8 cellular contexts compared by ENCODE assay signal in the genomic region with DNA sequence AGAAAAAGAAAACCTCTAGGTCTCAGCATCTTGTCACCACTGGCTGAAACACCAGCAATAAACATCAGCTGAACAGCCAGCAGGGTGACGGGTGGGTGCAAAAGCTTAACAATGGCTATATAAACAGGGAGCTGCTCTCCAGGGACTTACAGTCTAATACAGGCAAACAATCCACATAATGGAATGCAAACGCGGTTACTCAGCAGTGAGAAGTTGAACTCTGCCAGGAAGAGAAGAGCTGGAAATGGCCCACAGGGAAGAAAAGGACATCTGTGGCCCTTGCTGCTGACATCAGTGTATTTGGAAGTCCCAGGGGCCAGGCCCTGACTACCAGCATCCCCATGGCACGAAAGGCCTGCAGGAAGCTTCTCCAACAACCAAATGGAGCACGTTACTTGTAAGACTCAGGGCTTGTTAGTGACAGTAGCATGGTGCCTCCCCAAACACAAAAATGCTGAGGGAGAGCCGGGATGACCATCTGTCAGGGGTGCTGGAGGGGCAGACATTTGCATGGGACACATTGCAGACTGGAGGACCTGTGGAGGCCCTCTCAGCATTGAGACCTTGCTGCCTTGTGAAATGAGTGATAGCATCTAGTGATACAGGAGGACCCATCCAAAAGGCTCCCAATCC. TPM values are rescaled to one million over a fixed set of nuclear protein-coding genes. Genes with fewer than 3 reads are reported as not detected.
DNase-seq lines count a peak whose midpoint lies in the region; ATAC-seq, FAIRE-seq and TF ChIP-seq lines count a peak whose summit lies in the region.

No MANE protein-coding gene starts in this region.

- H3K36me3 Mint-ChIP-seq in WTC11 = no peaks in the 10 kb centered on the region

- POLR2A ChIA-PET in HepG2 (lab: Yijun Ruan, JAX) = interaction anchor here (0.8 to 3.1 kb wide), 3 partner anchors 10 to 51 kb away, joined by 3 to 25 read pairs (median 12); no protein-coding TSS in a partner anchor
- POLR2A ChIA-PET in WTC11 (lab: Charles Lee) = interaction anchor here (0.6 kb wide), 1 partner anchor 14 kb away, joined by 3 read pairs; no protein-coding TSS in a partner anchor

- no peak for TF ChIP-seq EP300 in HepG2 (IDR thresholded peaks at IDR 0.05; ENCODE audit: low read depth in 2 of 2, low read length in 2 of 2)
- no peak for TF ChIP-seq EP300 in HepG2 (CRISPR knock-in tag; IDR thresholded peaks at IDR 0.05; ENCODE audit: borderline replicate concordance)
- no peak for TF ChIP-seq EP300 in stomach (IDR thresholded peaks at IDR 0.05)

- intact Hi-C loops in HepG2 (cut with micrococcal nuclease; ENCODE audit: unreplicated experiment) = loop anchor here (10.0 kb wide), 1 partner anchor 102 kb away; no protein-coding TSS in a partner anchor
- intact Hi-C loops in right lobe of liver (cut with DNase I) = no loop called here
- intact Hi-C loops in right cardiac atrium (cut with DNase I) = loop anchor here in 2 of 4 donors (5.0 to 10.0 kb wide), 5 partner anchors 35 to 110 kb away; no protein-coding TSS in a partner anchor
- intact Hi-C loops in stomach (cut with DNase I; ENCODE audit: low total_unique reads) = no loop called here

- no peak overlapping the region; the same call in 1 of the 2 replicates for H3K9ac ChIP-seq in HepG2 (ENCODE audit: insufficient read depth, low read depth, low read length)

- peaks cover 18% of the 10 kb centered on the region for H4K20me1 ChIP-seq in HepG2 (ENCODE audit: insufficient read depth, low read length)

- no peak overlapping the region for H2AFZ ChIP-seq in HepG2 (ENCODE audit: low read length)

- peak overlapping the region; percentile 95 for H3K4me2 ChIP-seq in HepG2 (ENCODE audit: low read depth, low read length)

- CTCF ChIA-PET in HepG2 (lab: Yijun Ruan, JAX; ENCODE audit: low intra/inter-chr PET ratio, low total read pairs) = no interaction called here
- CTCF ChIA-PET in WTC11 (lab: Charles Lee) = interaction anchor here (0.6 to 1.6 kb wide), 4 partner anchors 9 to 111 kb away, joined by 3 to 6 read pairs (median 4); no protein-coding TSS in a partner anchor

- ATAC-seq in HepG2 = peak; percentile 56
- no peak for ATAC-seq in right lobe of liver
- ATAC-seq in WTC11 = no peak
- ATAC-seq in right cardiac atrium = no peak
- ATAC-seq in GM19351 (IDR thresholded peaks at IDR 0.05; ENCODE audit: unreplicated experiment) = no peak

- H3K27ac Mint-ChIP-seq in WTC11 = peak overlapping the region; percentile 69

- H3K27me3 ChIP-seq in HepG2 (ENCODE audit: control insufficient read depth in 1 of 2, insufficient read depth in 2 of 2, low read length in 2 of 2) (peaks cover 0 to 13% of the 10 kb centered on the region in 2 experiments; a peak in 4 of 5 replicates), right lobe of liver (no peaks in the 10 kb centered on the region), right cardiac atrium (ENCODE audit: control insufficient read depth, insufficient read depth) (no peaks in the 10 kb centered on the region), stomach (no peaks in the 10 kb centered on the region)

- in situ Hi-C loops in HepG2 (cut with HindIII; ENCODE audit: extremely low pct_ligation_motif_present, low pct_unique_long_range_greater_than_20kb) = loop anchor here (5.0 kb wide), 1 partner anchor 50 kb away; no protein-coding TSS in a partner anchor

- H3K27ac ChIP-seq in HepG2 (ENCODE audit: extremely low read length, insufficient read depth, low read length) (peak overlapping the region; percentile 6), right lobe of liver (peak overlapping the region in 1 of 3 donors; percentile 44), right cardiac atrium (ENCODE audit: low read length) (peak overlapping the region; percentile 96), stomach (peak overlapping the region; percentile 22 to 92 (median 90))

- no peak for TF ChIP-seq RAD21 in HepG2 (CRISPR knock-in tag; IDR thresholded peaks at IDR 0.05)

- H3K9me3 ChIP-seq in HepG2 (ENCODE audit: low read length) (no peaks in the 10 kb centered on the region), right lobe of liver (no peaks in the 10 kb centered on the region), right cardiac atrium (ENCODE audit: control insufficient read depth, low read length) (no peaks in the 10 kb centered on the region), stomach (no peaks in the 10 kb centered on the region)

- peaks cover 33% of the 10 kb centered on the region for H3K27me3 Mint-ChIP-seq in WTC11 (ENCODE audit: low read depth)

- H3K36me3 ChIP-seq in HepG2 (replicated peaks in 1 of 2; ENCODE audit: control insufficient read depth in 1 of 2, insufficient read depth in 2 of 2, low read length in 2 of 2) (peaks cover 8 to 39% of the 10 kb centered on the region in 2 experiments; a peak in 4 of 5 replicates), right lobe of liver (no peaks in the 10 kb centered on the region), stomach (no peaks in the 10 kb centered on the region)

- H3K4me3 ChIP-seq in HepG2 (replicated peaks in 1 of 3; ENCODE audit: insufficient read depth in 1 of 3, low read depth in 2 of 3, low read length in 3 of 3) = no peak overlapping the region; a peak in 1 of 6 replicates
- no peak overlapping the region for H3K4me3 ChIP-seq in right lobe of liver
- peak overlapping the region; percentile 99 for H3K4me3 ChIP-seq in right cardiac atrium (ENCODE audit: low read length)
- H3K4me3 ChIP-seq in stomach = peak overlapping the region in 3 of 4 donors; percentile 71 to 90 (median 82)

- peak overlapping the region; percentile 47 for H3K4me3 Mint-ChIP-seq in WTC11

- TF ChIP-seq CTCF in HepG2 (CRISPR knock-in tag; IDR thresholded peaks at IDR 0.05) (no peak), right lobe of liver (IDR thresholded peaks at IDR 0.05) (no peak), WTC11 (IDR thresholded peaks at IDR 0.05) (no peak), stomach (IDR thresholded peaks at IDR 0.05) (no peak)

- TF ChIP-seq POLR2A in HepG2 (IDR thresholded peaks at IDR 0.05; ENCODE audit: insufficient read depth in 1 of 2, low read depth in 2 of 2, low read length in 2 of 2) = peak in 1 of 2 experiments; percentile 10; a peak in 1 of 4 replicates
- TF ChIP-seq POLR2A in right lobe of liver (IDR thresholded peaks at IDR 0.05) = no peak
- no peak for TF ChIP-seq POLR2A in stomach (IDR thresholded peaks at IDR 0.05)

- peaks cover 52% of the 10 kb centered on the region for H3K4me1 Mint-ChIP-seq in WTC11

- H3K9me3 Mint-ChIP-seq in WTC11 = no peaks in the 10 kb centered on the region

- WGBS in HepG2 (ENCODE audit: low lambda C conversion rate) = 50% methylated on average over 6 of the region's 6 CpGs
- 36% methylated on average over 4 of the region's 6 CpGs for WGBS in right lobe of liver (ENCODE audit: insufficient coverage, low coverage, low lambda C conversion rate, missing lambda C conversion rate)
- 12% methylated on average over 6 of the region's 6 CpGs for WGBS in right cardiac atrium
- 23 to 45% (median 43%) methylated on average over 6 of the region's 6 CpGs for WGBS in stomach, 5 donors

- no TSS peak for BruUV-seq in HepG2 (replicated peaks; lab: Mats Ljungman, UMichigan)

- H3K79me2 ChIP-seq in HepG2 (ENCODE audit: insufficient read depth, low read length) = peaks cover 33% of the 10 kb centered on the region

- peak; percentile 70 for FAIRE-seq in HepG2 (lab: Jason Lieb, UNC)

- peaks cover 45% of the 10 kb centered on the region for H3K4me1 ChIP-seq in HepG2 (ENCODE audit: insufficient read depth, low read length)
- peaks cover 0 to 16% (median 3%) of the 10 kb centered on the region in 4 donors for H3K4me1 ChIP-seq in right lobe of liver
- peaks cover 47% of the 10 kb centered on the region for H3K4me1 ChIP-seq in right cardiac atrium (ENCODE audit: control insufficient read depth, insufficient read depth, low read length)
- peaks cover 32 to 76% (median 55%) of the 10 kb centered on the region in 4 donors for H3K4me1 ChIP-seq in stomach

- peak; percentile 77 for DNase-seq in HepG2 (ENCODE audit: low spot score)
- DNase-seq in right lobe of liver = no peak
- no peak for DNase-seq in WTC11 (ENCODE audit: low spot score)
- no peak for DNase-seq in right cardiac atrium
- DNase-seq in stomach = no peak
- no peak for DNase-seq in NCI-H748 (lab: John Stamatoyannopoulos, UW; ENCODE audit: unreplicated experiment)
- DNase-seq in SHP77 (lab: John Stamatoyannopoulos, UW) = no peak

TF ChIP-seq in HepG2, 621 proteins besides CTCF, POLR2A, EP300 and RAD21 (continues in another document):
- TF ChIP-seq NCOA1 (CRISPR knock-in tag; IDR thresholded peaks at IDR 0.05) (no peak), ZFP62 (CRISPR knock-in tag; IDR thresholded peaks at IDR 0.05) (no peak)

TF ChIP-seq in WTC11, 78 proteins besides CTCF, POLR2A, EP300 and RAD21 (continues in another document):
- TF ChIP-seq GTF2I (CRISPR knock-in tag; conservative IDR thresholded peaks at IDR 0.05) (no peak), FOXK1 (CRISPR knock-in tag; IDR thresholded peaks at IDR 0.05) (no peak)

RNA-seq across cellular contexts. Expression of a gene that starts 3.0 kb away (rescaled TPM):
- total RNA-seq in HepG2 (2016; rRNA removed; fragmentation: Illumina TruSeq; extraction: Trizol) (9.7 and 10.7 TPM in 2 replicates), right lobe of liver (10 to 100 TPM in 3 of 6 experiments, 1 to 10 TPM in 3; 3.5 to 14.9 (median 10.8) TPM), WTC11 (2021) (7.9 to 14.6 TPM (median 8.7 TPM) in 3 replicates), right cardiac atrium (100 to 1,000 TPM; 130 to 193 (median 151) TPM), stomach (10 to 100 TPM; 11.3 to 56.9 (median 32.7) TPM)
- 1.1 TPM in 2 replicates for total RNA-seq in HepG2 (2016; cell fraction: cytosol; rRNA removed; fragmentation: Illumina TruSeq; extraction: Trizol; ENCODE audit: low read depth)
- 6.8 and 9.0 TPM in 2 replicates for total RNA-seq in HepG2 (2016; cell fraction: insoluble cytoplasmic fraction; rRNA removed; fragmentation: Illumina TruSeq; extraction: Trizol)
- total RNA-seq in HepG2 (2016; cell fraction: membrane; rRNA removed; fragmentation: Illumina TruSeq; extraction: Trizol) = 3.2 and 3.3 TPM in 2 replicates
- 17.3 and 19.4 TPM in 2 replicates for total RNA-seq in HepG2 (2016; cell fraction: nucleus; rRNA removed; fragmentation: Illumina TruSeq; extraction: Trizol)
- polyA plus RNA-seq in HepG2 (2011; rRNA removed) (11.6 and 18.2 TPM in 2 replicates), right cardiac atrium (42.3 TPM), stomach (1 to 10 TPM; 2.3 to 2.7 (median 2.4) TPM)
- polyA plus RNA-seq in HepG2 (2011; cell fraction: cytosol; rRNA removed) = 8.6 and 8.8 TPM in 2 replicates
- polyA plus RNA-seq in HepG2 (2011; cell fraction: nucleus; rRNA removed) = 17.9 and 23.5 TPM in 2 replicates
- polyA plus RNA-seq in HepG2 (2012) = 12.1 and 14.0 TPM in 2 replicates
- 0.46 and 0.52 TPM in 2 replicates for polyA plus RNA-seq in HepG2 (2016; cell fraction: cytosol; fragmentation: Illumina TruSeq; extraction: Trizol; ENCODE audit: low read depth)
- polyA plus RNA-seq in HepG2 (2016; cell fraction: insoluble cytoplasmic fraction; fragmentation: Illumina TruSeq; extraction: Trizol; ENCODE audit: low read depth) = 5.4 and 5.8 TPM in 2 replicates
- 0.69 and 0.92 TPM in 2 replicates for polyA plus RNA-seq in HepG2 (2016; cell fraction: membrane; fragmentation: Illumina TruSeq; extraction: Trizol; ENCODE audit: low read depth)
- polyA plus RNA-seq in HepG2 (2016; cell fraction: nucleus; fragmentation: Illumina TruSeq; extraction: Trizol; ENCODE audit: insufficient read depth, low read depth) = 14.9 and 16.7 TPM in 2 replicates
- polyA minus RNA-seq in HepG2 (2011; rRNA and poly(A)+ RNA removed; ENCODE audit: low replicate concordance) = 51.4 and 72.4 TPM in 2 replicates
- 23.5 and 27.8 TPM in 2 replicates for polyA minus RNA-seq in HepG2 (2011; cell fraction: cytosol; rRNA and poly(A)+ RNA removed)
- 17.8 and 25.8 TPM in 2 replicates for polyA minus RNA-seq in HepG2 (2011; cell fraction: nucleus; rRNA and poly(A)+ RNA removed)

Comparison
In these comparisons a context has a peak if more than half of its experiments do, and no peak if none do; other contexts are left out.
1. H3K4me3 ChIP-seq: peak in right cardiac atrium (single experiment) and stomach (3 of 4); none in HepG2 (0 of 3) and right lobe of liver (0 of 3).